ENCODE assay signal across 13 cellular contexts in genomic region chr6:48069280-48069679, GRCh38. TPM values are rescaled to one million over a fixed set of nuclear protein-coding genes. Genes with fewer than 3 reads are reported as not detected.
DNase-seq lines count a peak whose midpoint lies in the region; ATAC-seq and TF ChIP-seq lines count a peak whose summit lies in the region.
"Had no signal": no experiment of that assay in that cellular context is flagged by ENCODE, and none has a peak within 500 bp of the region (broad histone marks: within the 10 kb centered on the region; RNA-seq: fewer than 3 reads in every experiment).

No MANE protein-coding gene starts in this region.

- no peak overlapping the region for H3K27ac Mint-ChIP-seq in nephron

- H3K9ac ChIP-seq in HUES48 (ENCODE audit: low read depth, low read length) = no peak overlapping the region
- H3K9ac ChIP-seq: BLaER1, KMS-11 had no signal

- H3K9me3 Mint-ChIP-seq in nephron = no peaks in the 10 kb centered on the region
- H3K9me3 Mint-ChIP-seq in activated T-cell treated with anti-CD3 and anti-CD28 coated beads, Interleukin-2, amount 50 U/mL, for 4 hours = no peaks in the 10 kb centered on the region

- peak overlapping the region; percentile 79 for H3K4me3 ChIP-seq in ACC112 (ENCODE audit: low read depth, low read length)
- peak overlapping the region; percentile 52 for H3K4me3 ChIP-seq in HUES48 (ENCODE audit: low read depth, low read length)
- H3K4me3 ChIP-seq in dorsolateral prefrontal cortex = peak overlapping the region in 55 of 59 donors; percentile 12 to 71 (median 56)
- H3K4me3 ChIP-seq: BLaER1 had no signal

- H3K4me1 Mint-ChIP-seq in nephron = peaks cover 20% of the 10 kb centered on the region
- H3K4me1 Mint-ChIP-seq in activated T-cell treated with anti-CD3 and anti-CD28 coated beads, Interleukin-2, amount 50 U/mL, for 4 hours (ENCODE audit: low read depth) = no peaks in the 10 kb centered on the region

- H2AFZ ChIP-seq in ACC112 (ENCODE audit: low read length, unreplicated experiment) = peak overlapping the region; percentile 78

- H3K79me2 ChIP-seq in ACC112 (ENCODE audit: control insufficient read depth, insufficient read depth, low read length, unreplicated experiment) = no peaks in the 10 kb centered on the region

- H3K4me3 Mint-ChIP-seq in nephron = peak overlapping the region; percentile 74 to 90 (median 87)
- H3K4me3 Mint-ChIP-seq in activated T-cell treated with anti-CD3 and anti-CD28 coated beads, Interleukin-2, amount 50 U/mL, for 4 hours = no peak overlapping the region

- no peaks in the 10 kb centered on the region for H3K36me3 Mint-ChIP-seq in nephron (ENCODE audit: low read depth)
- H3K36me3 Mint-ChIP-seq in activated T-cell treated with anti-CD3 and anti-CD28 coated beads, Interleukin-2, amount 50 U/mL, for 4 hours (ENCODE audit: insufficient read depth) = no peaks in the 10 kb centered on the region

- H3K4me1 ChIP-seq in ACC112 (ENCODE audit: control insufficient read depth, insufficient read depth, low read length, unreplicated experiment) (peaks cover 10% of the 10 kb centered on the region), HUES48 (ENCODE audit: control insufficient read depth, insufficient read depth, low read length) (peaks cover 15% of the 10 kb centered on the region)
- H3K4me1 ChIP-seq: BLaER1 had no signal

- H3K27me3 ChIP-seq in ACC112 (ENCODE audit: insufficient read depth, low read length) = peaks cover 22% of the 10 kb centered on the region
- H3K27me3 ChIP-seq in HUES48 (ENCODE audit: control insufficient read depth, insufficient read depth, low read length) = peaks cover 50% of the 10 kb centered on the region
- peaks cover 0 to 38% (median 0%) of the 10 kb centered on the region in 45 donors for H3K27me3 ChIP-seq in dorsolateral prefrontal cortex

- intact Hi-C loops in dorsolateral prefrontal cortex (cut with DNase I) = no loop called here

- DNase-seq in dorsolateral prefrontal cortex = peak in 5 of 10 donors; percentile 10 to 47 (median 42)
- DNase-seq in activated T-cell treated with anti-CD3 and anti-CD28 coated beads, Interleukin-2, amount 50 U/mL, for 4 hours = no peak
- DNase-seq in activated CD8-positive, alpha-beta memory T cell treated with anti-CD3 and anti-CD28 coated beads for 24 hours = no peak
- no peak for DNase-seq in RKO (ENCODE audit: low spot score)
- DNase-seq: activated T-cell treated with anti-CD3 and anti-CD28 coated beads for 4 hours; central memory CD4-positive, alpha-beta T cell; NCI-H526 treated with DMSO at 0.1 percent for 48 hours had no signal

- ATAC-seq in activated T-cell treated with anti-CD3 and anti-CD28 coated beads, Interleukin-2, amount 50 U/mL, for 4 hours = no peak
- no peak for ATAC-seq in GM21717 (IDR thresholded peaks at IDR 0.05; ENCODE audit: unreplicated experiment)

- H3K9me3 ChIP-seq in HUES48 (ENCODE audit: control insufficient read depth, insufficient read depth, low read length) = no peaks in the 10 kb centered on the region
- H3K9me3 ChIP-seq: BLaER1 had no signal

- no peak overlapping the region for H3K27ac ChIP-seq in ACC112 (ENCODE audit: low read depth, low read length)
- no peak overlapping the region for H3K27ac ChIP-seq in HUES48 (ENCODE audit: low read depth, low read length)
- peak overlapping the region in 51 of 59 donors; percentile 6 to 88 (median 68) for H3K27ac ChIP-seq in dorsolateral prefrontal cortex
- H3K27ac ChIP-seq: BLaER1, KMS-11 had no signal

- no peaks in the 10 kb centered on the region for H3K36me3 ChIP-seq in ACC112 (ENCODE audit: insufficient read depth, low read length)
- H3K36me3 ChIP-seq in HUES48 (ENCODE audit: control insufficient read depth, insufficient read depth, low read length) = no peaks in the 10 kb centered on the region
- H3K36me3 ChIP-seq: BLaER1 had no signal

- peaks cover 53% of the 10 kb centered on the region for H3K27me3 Mint-ChIP-seq in nephron (ENCODE audit: low read depth)
- peaks cover 22% of the 10 kb centered on the region for H3K27me3 Mint-ChIP-seq in activated T-cell treated with anti-CD3 and anti-CD28 coated beads, Interleukin-2, amount 50 U/mL, for 4 hours (ENCODE audit: low read depth)

- TF ChIP-seq CTCF in dorsolateral prefrontal cortex (IDR thresholded peaks at IDR 0.05 in 54 of 56, conservative IDR thresholded peaks at IDR 0.05 in 2 of 56; ENCODE audit: low read depth in 1 of 56, partially characterized antibody in 56 of 56) = no peak
- no peak for TF ChIP-seq CTCF in nephron (IDR thresholded peaks at IDR 0.05; ENCODE audit: unreplicated experiment in 3 of 3)

RNA-seq across cellular contexts. Expression of gene PTCHD4, which starts 41.7 kb away (rescaled TPM):
- 10 to 100 TPM in 110 of 120 experiments, 1 to 10 TPM in 10; 5.3 to 23.5 (median 13.7) TPM for total RNA-seq in dorsolateral prefrontal cortex
- not detected for total RNA-seq in activated T-cell treated with anti-CD3 and anti-CD28 coated beads, Interleukin-2, amount 50 U/mL, for 4 hours

Comparison
In these comparisons a context has a peak if more than half of its experiments do, and no peak if none do; other contexts are left out.
1. H3K27ac ChIP-seq: peak in dorsolateral prefrontal cortex (51 of 59); none in ACC112 (single experiment) and HUES48 (single experiment).
2. RNA of gene PTCHD4, which starts 41.7 kb away (total RNA-seq): 5.3 to 23.5 TPM in dorsolateral prefrontal cortex; not detected in activated T-cell treated with anti-CD3 and anti-CD28 coated beads, Interleukin-2, amount 50 U/mL, for 4 hours; every median in the first group is over 4 times any median in the second.
3. Peak in every context shown above with its lines, with median percentiles within 50 percentile points of each other: H3K4me3 ChIP-seq.